1 cellular context compared by ENCODE assay signal in genomic region chr19:4067396-4068057, GRCh38.
TF ChIP-seq lines count a peak whose summit lies in the region.

No MANE protein-coding gene starts in this region.

TF ChIP-seq in HEK293, 187 proteins besides CTCF, POLR2A, EP300 and RAD21 (continued from another document):
- no peak for TF ChIP-seq ZNF362 (tag by site-specific recombination; IDR thresholded peaks at IDR 0.05)
- TF ChIP-seq ZNF121 (tag by site-specific recombination; IDR thresholded peaks at IDR 0.05): no peak
- TF ChIP-seq ZNF785 (tag by site-specific recombination; IDR thresholded peaks at IDR 0.05): no peak
- TF ChIP-seq IKZF3 (tag by site-specific recombination; IDR thresholded peaks at IDR 0.05): no peak
- 0 out of 2 replicates have a peak, but pooled peaks have one; percentile 37 for TF ChIP-seq HIC1 (tag by site-specific recombination; IDR thresholded peaks at IDR 0.05)
- TF ChIP-seq ZNF645 (tag by site-specific recombination; IDR thresholded peaks at IDR 0.05): no peak
- TF ChIP-seq ZNF449 (tag by site-specific recombination; IDR thresholded peaks at IDR 0.05): no peak
- no peak for TF ChIP-seq ZNF184 (tag by site-specific recombination; IDR thresholded peaks at IDR 0.05)
- no peak for TF ChIP-seq REST (tag by site-specific recombination; IDR thresholded peaks at IDR 0.05)
- TF ChIP-seq ZNF654 (tag by site-specific recombination; IDR thresholded peaks at IDR 0.05; ENCODE audit: low read depth): no peak
- TF ChIP-seq, protein P1, sequence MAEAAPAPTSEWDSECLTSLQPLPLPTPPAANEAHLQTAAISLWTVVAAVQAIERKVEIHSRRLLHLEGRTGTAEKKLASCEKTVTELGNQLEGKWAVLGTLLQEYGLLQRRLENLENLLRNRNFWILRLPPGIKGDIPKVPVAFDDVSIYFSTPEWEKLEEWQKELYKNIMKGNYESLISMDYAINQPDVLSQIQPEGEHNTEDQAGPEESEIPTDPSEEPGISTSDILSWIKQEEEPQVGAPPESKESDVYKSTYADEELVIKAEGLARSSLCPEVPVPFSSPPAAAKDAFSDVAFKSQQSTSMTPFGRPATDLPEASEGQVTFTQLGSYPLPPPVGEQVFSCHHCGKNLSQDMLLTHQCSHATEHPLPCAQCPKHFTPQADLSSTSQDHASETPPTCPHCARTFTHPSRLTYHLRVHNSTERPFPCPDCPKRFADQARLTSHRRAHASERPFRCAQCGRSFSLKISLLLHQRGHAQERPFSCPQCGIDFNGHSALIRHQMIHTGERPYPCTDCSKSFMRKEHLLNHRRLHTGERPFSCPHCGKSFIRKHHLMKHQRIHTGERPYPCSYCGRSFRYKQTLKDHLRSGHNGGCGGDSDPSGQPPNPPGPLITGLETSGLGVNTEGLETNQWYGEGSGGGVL (tag by site-specific recombination; IDR thresholded peaks at IDR 0.05): peak; percentile 92
- no peak for TF ChIP-seq ZNF169 (tag by site-specific recombination; IDR thresholded peaks at IDR 0.05)
- TF ChIP-seq ZNF221 (tag by site-specific recombination; IDR thresholded peaks at IDR 0.05; ENCODE audit: borderline replicate concordance): no peak
- TF ChIP-seq ZNF585B (tag by site-specific recombination; IDR thresholded peaks at IDR 0.05): no peak
- TF ChIP-seq ZNF132 (tag by site-specific recombination; IDR thresholded peaks at IDR 0.05; ENCODE audit: borderline replicate concordance): no peak
- TF ChIP-seq, protein P2, sequence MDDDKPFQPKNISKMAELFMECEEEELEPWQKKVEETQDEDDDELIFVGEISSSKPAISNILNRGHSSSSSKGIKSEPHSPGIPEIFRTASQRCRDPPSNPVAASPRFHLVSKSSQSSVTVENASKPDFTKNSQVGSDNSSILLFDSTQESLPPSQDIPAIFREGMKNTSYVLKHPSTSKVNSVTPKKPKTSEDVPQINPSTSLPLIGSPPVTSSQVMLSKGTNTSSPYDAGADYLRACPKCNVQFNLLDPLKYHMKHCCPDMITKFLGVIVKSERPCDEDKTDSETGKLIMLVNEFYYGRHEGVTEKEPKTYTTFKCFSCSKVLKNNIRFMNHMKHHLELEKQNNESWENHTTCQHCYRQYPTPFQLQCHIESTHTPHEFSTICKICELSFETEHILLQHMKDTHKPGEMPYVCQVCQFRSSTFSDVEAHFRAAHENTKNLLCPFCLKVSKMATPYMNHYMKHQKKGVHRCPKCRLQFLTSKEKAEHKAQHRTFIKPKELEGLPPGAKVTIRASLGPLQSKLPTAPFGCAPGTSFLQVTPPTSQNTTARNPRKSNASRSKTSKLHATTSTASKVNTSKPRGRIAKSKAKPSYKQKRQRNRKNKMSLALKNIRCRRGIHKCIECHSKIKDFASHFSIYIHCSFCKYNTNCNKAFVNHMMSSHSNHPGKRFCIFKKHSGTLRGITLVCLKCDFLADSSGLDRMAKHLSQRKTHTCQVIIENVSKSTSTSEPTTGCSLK (tag by site-specific recombination; IDR thresholded peaks at IDR 0.05): no peak
- no peak for TF ChIP-seq ZNF354C (tag by site-specific recombination; IDR thresholded peaks at IDR 0.05; ENCODE audit: borderline replicate concordance, low read depth)
- no peak for TF ChIP-seq ZNF561 (tag by site-specific recombination; IDR thresholded peaks at IDR 0.05; ENCODE audit: borderline replicate concordance)
- TF ChIP-seq, protein P3, sequence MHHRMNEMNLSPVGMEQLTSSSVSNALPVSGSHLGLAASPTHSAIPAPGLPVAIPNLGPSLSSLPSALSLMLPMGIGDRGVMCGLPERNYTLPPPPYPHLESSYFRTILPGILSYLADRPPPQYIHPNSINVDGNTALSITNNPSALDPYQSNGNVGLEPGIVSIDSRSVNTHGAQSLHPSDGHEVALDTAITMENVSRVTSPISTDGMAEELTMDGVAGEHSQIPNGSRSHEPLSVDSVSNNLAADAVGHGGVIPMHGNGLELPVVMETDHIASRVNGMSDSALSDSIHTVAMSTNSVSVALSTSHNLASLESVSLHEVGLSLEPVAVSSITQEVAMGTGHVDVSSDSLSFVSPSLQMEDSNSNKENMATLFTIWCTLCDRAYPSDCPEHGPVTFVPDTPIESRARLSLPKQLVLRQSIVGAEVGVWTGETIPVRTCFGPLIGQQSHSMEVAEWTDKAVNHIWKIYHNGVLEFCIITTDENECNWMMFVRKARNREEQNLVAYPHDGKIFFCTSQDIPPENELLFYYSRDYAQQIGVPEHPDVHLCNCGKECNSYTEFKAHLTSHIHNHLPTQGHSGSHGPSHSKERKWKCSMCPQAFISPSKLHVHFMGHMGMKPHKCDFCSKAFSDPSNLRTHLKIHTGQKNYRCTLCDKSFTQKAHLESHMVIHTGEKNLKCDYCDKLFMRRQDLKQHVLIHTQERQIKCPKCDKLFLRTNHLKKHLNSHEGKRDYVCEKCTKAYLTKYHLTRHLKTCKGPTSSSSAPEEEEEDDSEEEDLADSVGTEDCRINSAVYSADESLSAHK (tag by site-specific recombination; IDR thresholded peaks at IDR 0.05): peak; percentile 27; the same call in 1 of the 2 replicates
